In genomic region chr13:99225078-99225477, GRCh38 we compare ENCODE assay signal across 1 cellular context.
TF ChIP-seq lines count a peak whose summit lies in the region.

No MANE protein-coding gene starts in this region.

TF ChIP-seq in HepG2, 621 proteins besides CTCF, POLR2A, EP300 and RAD21:
- TF ChIP-seq ZNF749 (CRISPR knock-in tag; IDR thresholded peaks at IDR 0.05; ENCODE audit: borderline replicate concordance) = no peak
- no peak for TF ChIP-seq ZSCAN20 (CRISPR knock-in tag; IDR thresholded peaks at IDR 0.05; ENCODE audit: borderline replicate concordance)
- no peak for TF ChIP-seq ZNF772 (CRISPR knock-in tag; IDR thresholded peaks at IDR 0.05)
- TF ChIP-seq MAFF (IDR thresholded peaks at IDR 0.05; ENCODE audit: low read depth, low read length) = no peak
- no peak for TF ChIP-seq ZIK1 (CRISPR knock-in tag; IDR thresholded peaks at IDR 0.05; ENCODE audit: borderline replicate concordance, low read depth)
- TF ChIP-seq EED (CRISPR knock-in tag; IDR thresholded peaks at IDR 0.05) = no peak
- TF ChIP-seq, protein P1, sequence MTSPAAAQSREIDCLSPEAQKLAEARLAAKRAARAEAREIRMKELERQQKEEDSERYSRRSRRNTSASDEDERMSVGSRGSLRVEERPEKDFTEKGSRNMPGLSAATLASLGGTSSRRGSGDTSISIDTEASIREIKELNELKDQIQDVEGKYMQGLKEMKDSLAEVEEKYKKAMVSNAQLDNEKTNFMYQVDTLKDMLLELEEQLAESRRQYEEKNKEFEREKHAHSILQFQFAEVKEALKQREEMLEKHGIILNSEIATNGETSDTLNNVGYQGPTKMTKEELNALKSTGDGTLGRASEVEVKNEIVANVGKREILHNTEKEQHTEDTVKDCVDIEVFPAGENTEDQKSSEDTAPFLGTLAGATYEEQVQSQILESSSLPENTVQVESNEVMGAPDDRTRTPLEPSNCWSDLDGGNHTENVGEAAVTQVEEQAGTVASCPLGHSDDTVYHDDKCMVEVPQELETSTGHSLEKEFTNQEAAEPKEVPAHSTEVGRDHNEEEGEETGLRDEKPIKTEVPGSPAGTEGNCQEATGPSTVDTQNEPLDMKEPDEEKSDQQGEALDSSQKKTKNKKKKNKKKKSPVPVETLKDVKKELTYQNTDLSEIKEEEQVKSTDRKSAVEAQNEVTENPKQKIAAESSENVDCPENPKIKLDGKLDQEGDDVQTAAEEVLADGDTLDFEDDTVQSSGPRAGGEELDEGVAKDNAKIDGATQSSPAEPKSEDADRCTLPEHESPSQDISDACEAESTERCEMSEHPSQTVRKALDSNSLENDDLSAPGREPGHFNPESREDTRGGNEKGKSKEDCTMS (CRISPR knock-in tag; conservative IDR thresholded peaks at IDR 0.05) = no peak
- no peak for TF ChIP-seq ZNF724P (CRISPR knock-in tag; IDR thresholded peaks at IDR 0.05; ENCODE audit: borderline replicate concordance)
- TF ChIP-seq HOXA3 (CRISPR knock-in tag; IDR thresholded peaks at IDR 0.05) = no peak
- no peak for TF ChIP-seq ZNF572 (CRISPR knock-in tag; IDR thresholded peaks at IDR 0.05)
- TF ChIP-seq KMT2A (CRISPR knock-in tag; IDR thresholded peaks at IDR 0.05) = no peak
- TF ChIP-seq ZBTB44 (CRISPR knock-in tag; IDR thresholded peaks at IDR 0.05) = no peak
